ENCODE assay signal across 18 cellular contexts in the genomic region with DNA sequence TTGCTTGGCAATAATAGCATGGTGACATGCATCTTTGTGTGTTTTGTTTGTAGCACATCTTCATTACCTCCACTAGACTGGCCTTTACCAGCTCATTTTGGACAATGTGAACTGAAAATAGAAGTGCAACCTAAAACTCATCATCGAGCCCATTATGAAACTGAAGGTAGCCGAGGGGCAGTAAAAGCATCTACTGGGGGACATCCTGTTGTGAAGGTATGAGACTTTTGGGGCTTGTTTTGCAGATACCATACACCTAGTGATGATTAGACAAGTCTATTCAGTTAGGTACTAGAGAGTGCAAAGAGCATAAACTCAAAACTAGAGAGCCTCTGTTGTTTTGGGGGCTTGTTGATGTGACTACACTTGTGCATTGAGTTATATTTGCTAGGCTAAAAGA. TPM values are rescaled to one million over a fixed set of nuclear protein-coding genes. Genes with fewer than 3 reads are reported as not detected.
DNase-seq lines count a peak whose midpoint lies in the region; ATAC-seq, FAIRE-seq and TF ChIP-seq lines count a peak whose summit lies in the region.
"Had no signal": no experiment of that assay in that cellular context is flagged by ENCODE, and none has a peak within 500 bp of the region (broad histone marks: within the 10 kb centered on the region; RNA-seq: fewer than 3 reads in every experiment).

No MANE protein-coding gene starts in this region.

- H3K4me1 Mint-ChIP-seq in central memory CD8-positive, alpha-beta T cell = peaks cover 58% of the 10 kb centered on the region

- FAIRE-seq in kidney (lab: Jason Lieb, UNC) = no peak
- FAIRE-seq: H54 had no signal

- H4K20me1 ChIP-seq in osteoblast (ENCODE audit: insufficient read depth, low read length) = peaks cover 8% of the 10 kb centered on the region

- intact Hi-C loops in kidney (cut with DNase I) = no loop called here

- H3K4me3 ChIP-seq in kidney (ENCODE audit: low read length in 2 of 2) (no peak overlapping the region), osteoblast (ENCODE audit: insufficient read depth, low read length) (no peak overlapping the region)
- H3K4me3 ChIP-seq: BLaER1 treated with 17β-estradiol and CSF1 and Interleukin-3, amounts not matched to agents 10 nM and 100 nM; body of pancreas; dorsolateral prefrontal cortex had no signal

- DNase-seq in GM10266 (ENCODE audit: extremely low spot score) (peak; percentile 16), kidney (no peak), osteoblast (ENCODE audit: insufficient read length, low spot score, missing footprints) (no peak)
- DNase-seq in central memory CD8-positive, alpha-beta T cell (ENCODE audit: low spot score in 2 of 2) = no peak
- no peak for DNase-seq in stimulated activated CD4-positive, alpha-beta T cell treated with anti-CD3 and anti-CD28 coated beads, Interleukin-15, amount 100 ng/mL, for 24 hours
- DNase-seq: body of pancreas, DMS79, dorsolateral prefrontal cortex, hypothalamus, NCI-H187 treated with DMSO at 0.1 percent for 48 hours, NCI-H524 treated with DMSO at 0.1 percent for 48 hours had no signal

- H3K9me3 Mint-ChIP-seq in central memory CD8-positive, alpha-beta T cell = no peaks in the 10 kb centered on the region
- H3K9me3 Mint-ChIP-seq: WTC11 had no signal

- no peak overlapping the region for H2AFZ ChIP-seq in osteoblast (ENCODE audit: low read length)

- peaks cover 51% of the 10 kb centered on the region for H3K79me2 ChIP-seq in osteoblast (ENCODE audit: insufficient read depth, low read length)

- H3K4me1 ChIP-seq in kidney (ENCODE audit: control insufficient read depth in 1 of 2, insufficient read depth in 1 of 2, low read depth in 1 of 2, low read length in 2 of 2) (no peaks in the 10 kb centered on the region), osteoblast (ENCODE audit: insufficient read depth, low read length) (peaks cover 12% of the 10 kb centered on the region)
- H3K4me1 ChIP-seq: body of pancreas had no signal

- no peaks in the 10 kb centered on the region for H3K9me3 ChIP-seq in kidney (ENCODE audit: control insufficient read depth in 1 of 2, low read length in 2 of 2)
- H3K9me3 ChIP-seq in osteoblast (ENCODE audit: low read depth, low read length) = no peaks in the 10 kb centered on the region
- H3K9me3 ChIP-seq: BLaER1 treated with 17β-estradiol and CSF1 and Interleukin-3, amounts not matched to agents 10 nM and 100 nM; body of pancreas had no signal

- H3K36me3 ChIP-seq in kidney (ENCODE audit: control insufficient read depth in 1 of 2, insufficient read depth in 2 of 2, low read length in 2 of 2) = peaks cover 0 to 3% of the 10 kb centered on the region in 2 donors
- H3K36me3 ChIP-seq in osteoblast (ENCODE audit: insufficient read depth, low read length) = no peaks in the 10 kb centered on the region

- H3K27me3 Mint-ChIP-seq in central memory CD8-positive, alpha-beta T cell = no peaks in the 10 kb centered on the region

- no peak overlapping the region for H3K27ac ChIP-seq in kidney (ENCODE audit: low read depth in 2 of 2, low read length in 2 of 2)
- H3K27ac ChIP-seq in osteoblast (ENCODE audit: low read depth, low read length) = no peak overlapping the region
- H3K27ac ChIP-seq: BLaER1 treated with 17β-estradiol and CSF1 and Interleukin-3, amounts not matched to agents 10 nM and 100 nM; body of pancreas; dorsolateral prefrontal cortex had no signal

- no peak overlapping the region for H3K4me2 ChIP-seq in osteoblast (ENCODE audit: insufficient read depth, low read length)

- no peak for TF ChIP-seq CTCF in GM10266 (IDR thresholded peaks at IDR 0.05; ENCODE audit: control insufficient read depth, insufficient read depth, low read depth, missing control alignments)
- TF ChIP-seq CTCF in kidney (IDR thresholded peaks at IDR 0.05; ENCODE audit: borderline replicate concordance, extremely low read depth, insufficient read depth) = no peak
- no peak for TF ChIP-seq CTCF in osteoblast (IDR thresholded peaks at IDR 0.05; ENCODE audit: extremely low read depth, low read depth, low read length)

- ATAC-seq in GM18907 (IDR thresholded peaks at IDR 0.05; ENCODE audit: unreplicated experiment) = peak; percentile 66
- ATAC-seq in HG03097 (IDR thresholded peaks at IDR 0.05; ENCODE audit: low FRiP score, unreplicated experiment) = peak; percentile 62
- no peak for ATAC-seq in central memory CD8-positive, alpha-beta T cell (replicated peaks; ENCODE audit: extremely low read depth, poor library complexity, severe bottlenecking)
- ATAC-seq: body of pancreas, left lobe of liver, Panc1, WTC11 had no signal

- peak overlapping the region; percentile 65 for H3K27ac Mint-ChIP-seq in central memory CD8-positive, alpha-beta T cell (ENCODE audit: low read depth)
- H3K27ac Mint-ChIP-seq: WTC11 had no signal

- peaks cover 38% of the 10 kb centered on the region for H3K36me3 Mint-ChIP-seq in central memory CD8-positive, alpha-beta T cell (ENCODE audit: insufficient read depth)

- H3K4me3 Mint-ChIP-seq in central memory CD8-positive, alpha-beta T cell = no peak overlapping the region
- H3K4me3 Mint-ChIP-seq: WTC11 had no signal

- no peak overlapping the region for H3K9ac ChIP-seq in kidney (ENCODE audit: low read length in 2 of 2)

- H3K27me3 ChIP-seq in osteoblast (ENCODE audit: insufficient read depth, low read length) = no peaks in the 10 kb centered on the region
- H3K27me3 ChIP-seq: BLaER1 treated with 17β-estradiol and CSF1 and Interleukin-3, amounts not matched to agents 10 nM and 100 nM; body of pancreas; dorsolateral prefrontal cortex had no signal

RNA-seq across cellular contexts. Expression of gene NFATC3, which starts 41.2 kb away (rescaled TPM):
- total RNA-seq in kidney (37.7 TPM), osteoblast (36.2 and 43.9 TPM in 2 replicates)
- polyA plus RNA-seq in kidney (ENCODE audit: insufficient read depth, low read depth, low replicate concordance) = 15.0 TPM
